Comparison of ENCODE assay signal across 7 cellular contexts in genomic region chr2:87246054-87246453, GRCh38.
DNase-seq lines count a peak whose midpoint lies in the region; ATAC-seq and TF ChIP-seq lines count a peak whose summit lies in the region.
"Not testable (repeated sequence)": the region's sequence is repeated elsewhere in the genome, so short reads cannot be mapped to it uniquely, and the experiment has no call there.

No MANE protein-coding gene starts in this region.

- not testable (repeated sequence) for H3K4me1 Mint-ChIP-seq in WTC11; activated CD8-positive, alpha-beta T cell treated with anti-CD3 and anti-CD28 coated beads for 36 hours (ENCODE audit: low read depth); activated naive CD8-positive, alpha-beta T cell treated with anti-CD3 and anti-CD28 coated beads, Interleukin-2, amount 50 U/mL, for 24 hours; stimulated activated effector memory CD8-positive, alpha-beta T cell treated with anti-CD3 and anti-CD28 coated beads, Interleukin-12 subunit alpha, Interleukin-12 subunit beta, amount 100 ng/mL, for 72 hours

- intact Hi-C loops in activated CD8-positive, alpha-beta T cell treated with anti-CD3 and anti-CD28 coated beads for 36 hours (cut with micrococcal nuclease); posterior vena cava (cut with DNase I); upper lobe of right lung (cut with DNase I): not testable (repeated sequence)

- not testable (repeated sequence) for H3K9me3 Mint-ChIP-seq in WTC11; activated CD8-positive, alpha-beta T cell treated with anti-CD3 and anti-CD28 coated beads for 36 hours; activated naive CD8-positive, alpha-beta T cell treated with anti-CD3 and anti-CD28 coated beads, Interleukin-2, amount 50 U/mL, for 24 hours; stimulated activated effector memory CD8-positive, alpha-beta T cell treated with anti-CD3 and anti-CD28 coated beads, Interleukin-12 subunit alpha, Interleukin-12 subunit beta, amount 100 ng/mL, for 72 hours

- not testable (repeated sequence) for H3K36me3 ChIP-seq in upper lobe of right lung

- H3K27ac Mint-ChIP-seq in WTC11; activated CD8-positive, alpha-beta T cell treated with anti-CD3 and anti-CD28 coated beads for 36 hours; activated naive CD8-positive, alpha-beta T cell treated with anti-CD3 and anti-CD28 coated beads, Interleukin-2, amount 50 U/mL, for 24 hours; stimulated activated effector memory CD8-positive, alpha-beta T cell treated with anti-CD3 and anti-CD28 coated beads, Interleukin-12 subunit alpha, Interleukin-12 subunit beta, amount 100 ng/mL, for 72 hours: not testable (repeated sequence)

- CTCF ChIA-PET in WTC11 (lab: Charles Lee); activated CD8-positive, alpha-beta T cell treated with anti-CD3 and anti-CD28 coated beads for 36 hours (lab: Charles Lee): not testable (repeated sequence)

- not testable (repeated sequence) for TF ChIP-seq CTCF in WTC11 (IDR thresholded peaks at IDR 0.05); activated CD8-positive, alpha-beta T cell treated with anti-CD3 and anti-CD28 coated beads for 36 hours (IDR thresholded peaks at IDR 0.05); upper lobe of right lung (IDR thresholded peaks at IDR 0.05)

- H3K27me3 ChIP-seq in upper lobe of right lung, result not testable (repeated sequence)

- not testable (repeated sequence) for H3K27me3 Mint-ChIP-seq in WTC11 (ENCODE audit: low read depth); activated CD8-positive, alpha-beta T cell treated with anti-CD3 and anti-CD28 coated beads for 36 hours; activated naive CD8-positive, alpha-beta T cell treated with anti-CD3 and anti-CD28 coated beads, Interleukin-2, amount 50 U/mL, for 24 hours

- DNase-seq in GM03348 (ENCODE audit: low spot score) (peak; percentile 2), posterior vena cava (ENCODE audit: low spot score) (peak; percentile 42)
- DNase-seq in WTC11 (ENCODE audit: low spot score); stimulated activated effector memory CD8-positive, alpha-beta T cell treated with anti-CD3 and anti-CD28 coated beads, Interleukin-12 subunit alpha, Interleukin-12 subunit beta, amount 100 ng/mL, for 72 hours (ENCODE audit: low spot score in 2 of 2); upper lobe of right lung: not testable (repeated sequence)
- DNase-seq in activated CD8-positive, alpha-beta T cell treated with anti-CD3 and anti-CD28 coated beads for 36 hours, result peak; percentile 23
- DNase-seq in activated naive CD8-positive, alpha-beta T cell treated with anti-CD3 and anti-CD28 coated beads, Interleukin-2, amount 50 U/mL, for 24 hours, result peak; percentile 25

- H3K9me3 ChIP-seq in upper lobe of right lung, result not testable (repeated sequence)

- H3K36me3 Mint-ChIP-seq in WTC11; activated CD8-positive, alpha-beta T cell treated with anti-CD3 and anti-CD28 coated beads for 36 hours (ENCODE audit: low read depth); activated naive CD8-positive, alpha-beta T cell treated with anti-CD3 and anti-CD28 coated beads, Interleukin-2, amount 50 U/mL, for 24 hours (ENCODE audit: low read depth); stimulated activated effector memory CD8-positive, alpha-beta T cell treated with anti-CD3 and anti-CD28 coated beads, Interleukin-12 subunit alpha, Interleukin-12 subunit beta, amount 100 ng/mL, for 72 hours: not testable (repeated sequence)

- not testable (repeated sequence) for H3K27ac ChIP-seq in upper lobe of right lung

- not testable (repeated sequence) for ATAC-seq in WTC11
- ATAC-seq in activated CD8-positive, alpha-beta T cell treated with anti-CD3 and anti-CD28 coated beads for 36 hours, result peak; percentile 39
- peak; percentile 81 for ATAC-seq in activated naive CD8-positive, alpha-beta T cell treated with anti-CD3 and anti-CD28 coated beads, Interleukin-2, amount 50 U/mL, for 24 hours
- ATAC-seq in stimulated activated effector memory CD8-positive, alpha-beta T cell treated with anti-CD3 and anti-CD28 coated beads, Interleukin-12 subunit alpha, Interleukin-12 subunit beta, amount 100 ng/mL, for 72 hours, result peak; percentile 87
- peak; percentile 31 for ATAC-seq in upper lobe of right lung

- not testable (repeated sequence) for H3K4me3 Mint-ChIP-seq in WTC11; activated CD8-positive, alpha-beta T cell treated with anti-CD3 and anti-CD28 coated beads for 36 hours; activated naive CD8-positive, alpha-beta T cell treated with anti-CD3 and anti-CD28 coated beads, Interleukin-2, amount 50 U/mL, for 24 hours; stimulated activated effector memory CD8-positive, alpha-beta T cell treated with anti-CD3 and anti-CD28 coated beads, Interleukin-12 subunit alpha, Interleukin-12 subunit beta, amount 100 ng/mL, for 72 hours

- H3K4me1 ChIP-seq in upper lobe of right lung, result not testable (repeated sequence)

- POLR2A ChIA-PET in WTC11 (lab: Charles Lee); activated CD8-positive, alpha-beta T cell treated with anti-CD3 and anti-CD28 coated beads for 36 hours (lab: Charles Lee): not testable (repeated sequence)

- not testable (repeated sequence) for H3K4me3 ChIP-seq in upper lobe of right lung

TF ChIP-seq in WTC11, 78 proteins besides CTCF, POLR2A, EP300 and RAD21:
- peak; percentile 27; the same call in 1 of the 2 replicates for TF ChIP-seq ZNF423 (CRISPR knock-in tag; IDR thresholded peaks at IDR 0.05)
